Comparison of ENCODE assay signal across 8 cellular contexts in genomic region chr17:82418001-82418986, GRCh38. TPM values are rescaled to one million over a fixed set of nuclear protein-coding genes. Genes with fewer than 3 reads are reported as not detected.
DNase-seq lines count a peak whose midpoint lies in the region; ATAC-seq and TF ChIP-seq lines count a peak whose summit lies in the region.

Gene HEXD, plus strand, starts transcription at chr17:82418347. Its CDS starts 1,453 bp downstream, at chr17:82419800.
Gene OGFOD3, minus strand, starts transcription at chr17:82418586. Its CDS starts 101 bp downstream, at chr17:82418485.

- POLR2A ChIA-PET in Caco-2 (lab: Charles Lee) = no interaction called here

- peaks cover 4% of the 10 kb centered on the region; the same call in 1 of the 2 replicates for H3K36me3 ChIP-seq in Caco-2 (ENCODE audit: control insufficient read depth, insufficient read depth, low read length)

- H3K4me1 ChIP-seq in Caco-2 = 0 out of 2 replicates have a peak, but pooled peaks cover 3% of the 10 kb centered on the region

- DNase-seq in Caco-2 (peak; percentile 83 to 94), HT-29 (ENCODE audit: low spot score) (peak; percentile 88), NOMO-1 treated with dmso at 0.1 percent for 144 hours (lab: John Stamatoyannopoulos, UW; ENCODE audit: unreplicated experiment) (peak; percentile 77), mesothelial cell of epicardium (ENCODE audit: low spot score in 2 of 2, unreplicated experiment in 2 of 2) (peak; percentile 80 to 88)
- peak; percentile 50 for DNase-seq in activated CD8-positive, alpha-beta memory T cell treated with anti-CD3 and anti-CD28 coated beads, Interleukin-2, amount 50 U/mL, for 1 hour (ENCODE audit: extremely low read depth)
- DNase-seq in stimulated activated CD8-positive, alpha-beta memory T cell treated with anti-CD3 and anti-CD28 coated beads, Interleukin-15, amount 100 ng/mL, for 4 hours (ENCODE audit: low read depth in 2 of 2) = peak; percentile 60 to 74

- ATAC-seq in GM21360 (IDR thresholded peaks at IDR 0.05; ENCODE audit: unreplicated experiment) = peak; percentile 81

- peaks cover 12% of the 10 kb centered on the region; the same call in 1 of the 2 replicates for H3K9me3 ChIP-seq in Caco-2

- H3K9me3 Mint-ChIP-seq in Caco-2 (ENCODE audit: unreplicated experiment) = peaks cover 16% of the 10 kb centered on the region
- H3K9me3 Mint-ChIP-seq in mesothelial cell of epicardium = peaks cover 12% of the 10 kb centered on the region

- H3K4me1 Mint-ChIP-seq in Caco-2 (ENCODE audit: low read depth, unreplicated experiment) (no peaks in the 10 kb centered on the region), mesothelial cell of epicardium (peaks cover 17% of the 10 kb centered on the region)

- intact Hi-C loops in Caco-2 (cut with micrococcal nuclease; ENCODE audit: unreplicated experiment) = loop anchor here (2.0 kb wide), 1 partner anchor 41 kb away; the partner anchor contains the start of gene NARF

- H3K4me3 Mint-ChIP-seq in Caco-2 (ENCODE audit: unreplicated experiment) = peak within 1 kb of the TSS; percentile 80
- peak within 1 kb of the TSS; percentile 78 for H3K4me3 Mint-ChIP-seq in mesothelial cell of epicardium

- BruUV-seq in Caco-2 (replicated peaks; lab: Mats Ljungman, UMichigan) = no TSS peak

- CTCF ChIA-PET in Caco-2 (lab: Charles Lee) = no interaction called here

- peak within 1 kb of the TSS; percentile 95 for H3K4me3 ChIP-seq in Caco-2 (ENCODE audit: low read depth, low read length)

- H3K27ac Mint-ChIP-seq in Caco-2 (ENCODE audit: unreplicated experiment) (no peak within 1 kb of the TSS), mesothelial cell of epicardium (peak within 1 kb of the TSS; percentile 61)

- H3K27me3 ChIP-seq in Caco-2 (replicated peaks; ENCODE audit: control insufficient read depth, insufficient read depth, low read length) = no peaks in the 10 kb centered on the region

- peaks cover 21% of the 10 kb centered on the region for H3K36me3 Mint-ChIP-seq in Caco-2 (ENCODE audit: insufficient read depth, unreplicated experiment)
- H3K36me3 Mint-ChIP-seq in mesothelial cell of epicardium = peaks cover 34% of the 10 kb centered on the region

- in situ Hi-C loops in endometrial microvascular endothelial cells (cut with HindIII; ENCODE audit: inconsistent ontology term, low pct_unique_long_range_greater_than_20kb, low sequenced_read_pairs) = loop anchor here (10.0 kb wide), 1 partner anchor 117 kb away; no protein-coding TSS in a partner anchor

- no peak for TF ChIP-seq CTCF in Caco-2 (IDR thresholded peaks at IDR 0.05; ENCODE audit: insufficient read depth in 1 of 2, low read depth in 1 of 2, low read length in 1 of 2, severe bottlenecking in 1 of 2, unreplicated experiment in 1 of 2)
- no peak for TF ChIP-seq CTCF in mesothelial cell of epicardium (IDR thresholded peaks at IDR 0.05; ENCODE audit: unreplicated experiment)

- H3K27me3 Mint-ChIP-seq in Caco-2 (ENCODE audit: insufficient read depth, unreplicated experiment) (no peaks in the 10 kb centered on the region), mesothelial cell of epicardium (ENCODE audit: low read depth) (no peaks in the 10 kb centered on the region)

RNA-seq across cellular contexts. Expression of gene HEXD, which starts in this region (rescaled TPM):
- total RNA-seq in Caco-2 (2022) (29.5 and 34.2 TPM in 2 replicates), endometrial microvascular endothelial cells (ENCODE audit: inconsistent ontology term) (31.4 TPM), mesothelial cell of epicardium (75.3 to 82.8 TPM (median 76.3 TPM) in 3 replicates)
- total RNA-seq in HT-29 (2014; rRNA removed; shearing (Covaris generic)) = 25.8 and 28.4 TPM in 2 replicates

RNA-seq across cellular contexts. Expression of gene OGFOD3, which starts in this region (rescaled TPM):
- total RNA-seq in Caco-2 (2022) (47.2 and 51.2 TPM in 2 replicates), endometrial microvascular endothelial cells (ENCODE audit: inconsistent ontology term) (33.4 TPM), mesothelial cell of epicardium (36.6 to 40.3 TPM (median 39.3 TPM) in 3 replicates)
- 42.0 and 51.4 TPM in 2 replicates for total RNA-seq in HT-29 (2014; rRNA removed; shearing (Covaris generic))

Comparison
In these comparisons a context has a peak if more than half of its experiments do, and no peak if none do; other contexts are left out.
1. Peak in every context shown above with its lines: DNase-seq, ATAC-seq and H3K4me3 ChIP-seq.